In genomic region chr12:6604254-6605029, GRCh38 we compare ENCODE assay signal across 9 cellular contexts. TPM values are rescaled to one million over a fixed set of nuclear protein-coding genes. Genes with fewer than 3 reads are reported as not detected.
A peak's percentile ranks its signal among the peaks of the same experiment; 100 is the strongest.
DNase-seq lines count a peak whose midpoint lies in the region; ATAC-seq, FAIRE-seq and TF ChIP-seq lines count a peak whose summit lies in the region.
"Had no signal": no experiment of that assay in that cellular context is flagged by ENCODE, and none has a peak within 500 bp of the region (broad histone marks: within the 10 kb centered on the region; RNA-seq: fewer than 3 reads in every experiment).

No MANE protein-coding gene starts in this region.

- H2AFZ ChIP-seq in GM23338, result no peak overlapping the region

- peaks cover 53% of the 10 kb centered on the region for H3K79me2 ChIP-seq in GM23338 (replicated peaks; ENCODE audit: insufficient read depth)

- peak overlapping the region; percentile 96 for H3K4me2 ChIP-seq in GM23338

- H3K4me3 Mint-ChIP-seq in GM23338, result no peak overlapping the region; the same call in 2 of the 3 replicates

- no peaks in the 10 kb centered on the region for H3K27me3 ChIP-seq in GM23338 (ENCODE audit: insufficient read depth)
- H3K27me3 ChIP-seq in small intestine (ENCODE audit: control insufficient read depth in 2 of 2, insufficient read depth in 2 of 2, low read length in 2 of 2), result no peaks in the 10 kb centered on the region
- no peaks in the 10 kb centered on the region for H3K27me3 ChIP-seq in prostate gland (replicated peaks; ENCODE audit: insufficient read depth)

- H3K4me3 ChIP-seq in GM23338, result peak overlapping the region; percentile 88
- H3K4me3 ChIP-seq in foreskin fibroblast (ENCODE audit: low read depth in 1 of 2, low read length in 2 of 2), result peak overlapping the region; percentile 83 to 93
- peak overlapping the region in 1 of 2 donors; percentile 39 for H3K4me3 ChIP-seq in small intestine (ENCODE audit: low read depth in 1 of 2, low read length in 2 of 2)
- peak overlapping the region in 1 of 2 donors; percentile 89 for H3K4me3 ChIP-seq in prostate gland

- TF ChIP-seq CTCF in GM23338 (conservative IDR thresholded peaks at IDR 0.05; ENCODE audit: low read depth in 2 of 2), result no peak
- TF ChIP-seq CTCF in VCaP (conservative IDR thresholded peaks at IDR 0.05), result no peak
- no peak for TF ChIP-seq CTCF in foreskin fibroblast (IDR thresholded peaks at IDR 0.05; ENCODE audit: low read depth, low read length)
- no peak for TF ChIP-seq CTCF in prostate gland (IDR thresholded peaks at IDR 0.05)

- peaks cover 11% of the 10 kb centered on the region for H3K27me3 Mint-ChIP-seq in GM23338 (ENCODE audit: insufficient read depth, low read depth, poor library complexity)

- no peaks in the 10 kb centered on the region; the same call in 2 of the 3 replicates for H3K9me3 Mint-ChIP-seq in GM23338

- H3K9me3 ChIP-seq in small intestine (ENCODE audit: control insufficient read depth, low read depth) (no peaks in the 10 kb centered on the region), prostate gland (no peaks in the 10 kb centered on the region)

- H3K36me3 ChIP-seq in GM23338 (ENCODE audit: insufficient read depth) (peaks cover 32% of the 10 kb centered on the region), small intestine (ENCODE audit: control insufficient read depth in 2 of 2, insufficient read depth in 2 of 2, low read length in 2 of 2) (peaks cover 19 to 27% of the 10 kb centered on the region in 2 donors), prostate gland (peaks cover 18 to 24% of the 10 kb centered on the region in 2 donors)

- peak overlapping the region; percentile 68 for H3K27ac Mint-ChIP-seq in GM23338

- DNase-seq in GM23338 (ENCODE audit: low spot score) (no peak), foreskin fibroblast (peak in 1 of 2 donors; percentile 41), small intestine (peak; percentile 59), midbrain (lab: John Stamatoyannopoulos, UW) (no peak), NCI-H345 treated with DMSO at 0.1 percent for 48 hours (lab: John Stamatoyannopoulos, UW; ENCODE audit: unreplicated experiment) (no peak), prostate gland (ENCODE audit: low spot score) (no peak)
- DNase-seq: kidney glomerular epithelial cell had no signal

- H3K36me3 Mint-ChIP-seq in GM23338 (ENCODE audit: low read depth), result peaks cover 65% of the 10 kb centered on the region

- H4K20me1 ChIP-seq in GM23338 (replicated peaks; ENCODE audit: insufficient read depth), result peaks cover 33% of the 10 kb centered on the region

- H3K4me1 ChIP-seq in GM23338 (ENCODE audit: insufficient read depth) (peaks cover 29% of the 10 kb centered on the region), small intestine (ENCODE audit: control insufficient read depth in 2 of 2, insufficient read depth in 1 of 2, low read depth in 1 of 2, low read length in 1 of 2) (peaks cover 6 to 19% of the 10 kb centered on the region in 2 donors), prostate gland (replicated peaks) (peaks cover 23% of the 10 kb centered on the region)

- intact Hi-C loops in prostate gland (cut with DNase I), result loop anchor here (5.0 kb wide), 1 partner anchor 37 kb away; the partner anchor contains the start of gene NOP2

- H3K9me2 ChIP-seq in GM23338 (ENCODE audit: insufficient read depth), result peaks cover 6% of the 10 kb centered on the region; the same call in 1 of the 2 replicates

- no peak for TF ChIP-seq POLR2A in prostate gland (IDR thresholded peaks at IDR 0.05)

- no peak for FAIRE-seq in small intestine (lab: Jason Lieb, UNC)

- H3K27ac ChIP-seq in GM23338 (ENCODE audit: low read depth) (no peak overlapping the region), VCaP (peak overlapping the region; percentile 93; the same call in 1 of the 2 replicates), small intestine (ENCODE audit: low read depth in 1 of 2, low read length in 1 of 2) (peak overlapping the region in 1 of 2 donors; percentile 26), prostate gland (peak overlapping the region in 1 of 2 donors; percentile 96)

- H3K4me1 Mint-ChIP-seq in GM23338, result peaks cover 28% of the 10 kb centered on the region

- ATAC-seq in GM23338, result no peak
- ATAC-seq in HG02623 (IDR thresholded peaks at IDR 0.05; ENCODE audit: unreplicated experiment), result no peak

- 28 to 39% (median 38%) methylated on average over 6 of the region's 6 CpGs for WGBS in small intestine, 3 donors
- 48% methylated on average over 6 of the region's 6 CpGs for WGBS in prostate gland

- H3F3A ChIP-seq in GM23338 (replicated peaks; ENCODE audit: low read depth), result peaks cover 20% of the 10 kb centered on the region; the same call in 1 of the 2 replicates

TF ChIP-seq in GM23338, 12 proteins besides CTCF, POLR2A, EP300 and RAD21 (continues in another document):
- TF ChIP-seq ZNF331 (CRISPR knock-in tag; IDR thresholded peaks at IDR 0.05; ENCODE audit: low read depth), result no peak
- TF ChIP-seq EZH2phosphoT487 (IDR thresholded peaks at IDR 0.05; ENCODE audit: unreplicated experiment), result no peak
- no peak for TF ChIP-seq STAT1 (IDR thresholded peaks at IDR 0.05; ENCODE audit: unreplicated experiment)
- TF ChIP-seq ZNF114 (CRISPR knock-in tag; IDR thresholded peaks at IDR 0.05), result no peak

RNA-seq across cellular contexts. Expression of gene CHD4, which starts 2.7 kb away (rescaled TPM):
- 301 and 351 TPM in 2 replicates for total RNA-seq in GM23338 (2014; rRNA removed; shearing (Covaris generic))
- polyA plus RNA-seq in GM23338 (2016; fragmentation: Nextera tagmentation; extraction: Ambion mirVana) (317 and 370 TPM in 2 replicates), small intestine (100 to 1,000 TPM in 1 of 3 donors, 10 to 100 TPM in 2; 88.2 to 123 (median 94.8) TPM)
- total RNA-seq in prostate gland, result 100 to 1,000 TPM; 124 to 240 TPM

RNA-seq across cellular contexts. Expression of gene LPAR5, which starts 31.3 kb away (rescaled TPM):
- 0.38 and 0.89 TPM in 2 replicates for total RNA-seq in GM23338 (2014; rRNA removed; shearing (Covaris generic))
- polyA plus RNA-seq in GM23338 (2016; fragmentation: Nextera tagmentation; extraction: Ambion mirVana) (0.32 and 0.38 TPM in 2 replicates), small intestine (1 to 10 TPM; 6.2 to 8.8 (median 7.8) TPM)
- 1 to 10 TPM in 1 of 2 donors, under 1 TPM in 1; 0.59 to 1.9 TPM for total RNA-seq in prostate gland

RNA-seq across cellular contexts. Expression of gene NOP2, which starts 36.4 kb away (rescaled TPM):
- total RNA-seq in GM23338 (2014; rRNA removed; shearing (Covaris generic)), result 67.2 and 67.9 TPM in 2 replicates
- polyA plus RNA-seq in GM23338 (2016; fragmentation: Nextera tagmentation; extraction: Ambion mirVana) (63.3 and 63.4 TPM in 2 replicates), small intestine (10 to 100 TPM; 14.3 to 27.1 (median 17.0) TPM)
- total RNA-seq in prostate gland, result 10 to 100 TPM; 14.5 to 42.9 TPM

RNA-seq across cellular contexts. Expression of gene ACRBP, which starts 42.8 kb away (rescaled TPM):
- total RNA-seq in GM23338 (2014; rRNA removed; shearing (Covaris generic)), result 2.2 TPM in 1 of 2 replicates, not detected in the other
- polyA plus RNA-seq in GM23338 (2016; fragmentation: Nextera tagmentation; extraction: Ambion mirVana) (0.70 TPM in 1 of 2 replicates, not detected in the other), small intestine (1 to 10 TPM; 2.6 to 5.9 (median 4.5) TPM)
- total RNA-seq in prostate gland, result 10 to 100 TPM in 1 of 2 donors, 1 to 10 TPM in 1; 2.3 to 49.6 TPM

RNA-seq across cellular contexts. Expression of gene IFFO1, which starts 48.6 kb away (rescaled TPM):
- 8.8 and 12.9 TPM in 2 replicates for total RNA-seq in GM23338 (2014; rRNA removed; shearing (Covaris generic))
- 8.9 and 11.2 TPM in 2 replicates for polyA plus RNA-seq in GM23338 (2016; fragmentation: Nextera tagmentation; extraction: Ambion mirVana)
- polyA plus RNA-seq in small intestine, result 1 to 10 TPM; 1.3 to 7.7 (median 4.1) TPM
- total RNA-seq in prostate gland, result 10 to 100 TPM in 1 of 2 donors, 1 to 10 TPM in 1; 4.8 to 22.9 TPM
